19 cellular contexts compared by ENCODE assay signal in genomic region chr2:178211460-178211859, GRCh38.
DNase-seq lines count a peak whose midpoint lies in the region; ATAC-seq and TF ChIP-seq lines count a peak whose summit lies in the region.
"Had no signal": no experiment of that assay in that cellular context is flagged by ENCODE, and none has a peak within 500 bp of the region (broad histone marks: within the 10 kb centered on the region; RNA-seq: fewer than 3 reads in every experiment).

No MANE protein-coding gene starts in this region.

- peak overlapping the region; percentile 37; the same call in 1 of the 2 replicates for H3K27ac ChIP-seq in SK-N-MC
- peak overlapping the region; percentile 82 for H3K27ac ChIP-seq in cingulate gyrus (ENCODE audit: low read depth, low read length)

- no peak overlapping the region for H3K9ac ChIP-seq in SK-N-MC (ENCODE audit: insufficient read length)

- no peak for TF ChIP-seq CTCF in foreskin fibroblast (IDR thresholded peaks at IDR 0.05; ENCODE audit: low read depth, low read length)

- ATAC-seq in GM21381 (IDR thresholded peaks at IDR 0.05; ENCODE audit: unreplicated experiment), result no peak
- ATAC-seq: GM12878, Panc1, Right ventricle myocardium inferior had no signal

- DNase-seq in ELF-1 (ENCODE audit: low read depth, low spot score), result peak; percentile 67
- no peak for DNase-seq in SK-N-MC (ENCODE audit: low read depth, low spot score)
- DNase-seq in iPS-NIHi11 (ENCODE audit: low spot score), result peak; percentile 10
- no peak for DNase-seq in dedifferentiated amniotic fluid mesenchymal stem cell (ENCODE audit: extremely low spot score)
- DNase-seq in foreskin fibroblast, result no peak
- no peak for DNase-seq in stimulated activated naive CD4-positive, alpha-beta T cell (lab: John Stamatoyannopoulos, UW)
- DNase-seq: DND-41, GDM1, Karpas-422, MG63, NCI-H1105, NCI-H1694, NCI-H2107, NCI-H524 treated with DMSO at 0.1 percent for 48 hours had no signal

- H3K36me3 ChIP-seq in SK-N-MC (ENCODE audit: insufficient read depth, low read length), result no peaks in the 10 kb centered on the region
- H3K36me3 ChIP-seq: MG63 had no signal

- no peaks in the 10 kb centered on the region for H3K9me3 ChIP-seq in SK-N-MC (ENCODE audit: low read depth, low read length)
- H3K9me3 ChIP-seq: MG63 had no signal

- H3K4me3 ChIP-seq in SK-N-MC (no peak overlapping the region), foreskin fibroblast (ENCODE audit: low read depth in 1 of 2, low read length in 2 of 2) (no peak overlapping the region)
- H3K4me3 ChIP-seq: GM12878, MG63 had no signal

Comparison
In these comparisons a context has a peak if more than half of its experiments do, and no peak if none do; other contexts are left out.
1. DNase-seq: peak in ELF-1 (single experiment) and iPS-NIHi11 (single experiment); none in SK-N-MC (single experiment), dedifferentiated amniotic fluid mesenchymal stem cell (single experiment), foreskin fibroblast (0 of 2) and stimulated activated naive CD4-positive, alpha-beta T cell (0 of 6).